In the genomic region with DNA sequence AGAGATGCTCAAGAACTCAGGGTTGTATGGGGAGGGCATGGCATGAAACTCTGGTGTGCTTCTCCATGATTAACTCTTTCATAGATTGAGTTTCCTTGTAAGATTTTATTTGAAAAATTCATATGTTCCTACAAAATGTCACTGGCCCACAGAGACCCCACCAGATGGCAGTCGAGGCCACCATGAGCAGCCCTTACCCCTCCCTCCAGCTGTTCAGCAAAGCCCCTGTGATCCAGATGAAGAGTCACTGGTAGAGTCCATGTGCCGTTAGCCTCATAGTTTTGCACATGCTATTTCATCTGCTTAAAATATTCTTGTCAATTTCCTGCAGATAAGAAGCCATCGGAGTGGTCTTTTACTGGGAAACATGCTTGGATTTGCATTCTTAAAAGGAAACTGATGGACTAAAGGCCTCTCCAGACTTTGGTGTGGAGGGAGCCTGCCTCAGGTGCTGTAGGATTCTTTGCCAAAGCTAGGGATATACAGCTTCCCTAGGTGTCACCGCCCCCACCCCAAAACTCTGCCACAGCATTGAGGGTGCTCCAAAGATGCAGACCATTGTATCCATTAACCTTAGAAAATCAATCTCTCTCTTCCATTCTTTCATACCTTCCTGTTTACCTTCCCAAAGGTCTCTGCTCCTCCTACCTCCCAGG, we compare ENCODE assay signal across 8 cellular contexts. TPM values are rescaled to one million over a fixed set of nuclear protein-coding genes. Genes with fewer than 3 reads are reported as not detected.
DNase-seq lines count a peak whose midpoint lies in the region; TF ChIP-seq lines count a peak whose summit lies in the region.

No MANE protein-coding gene starts in this region.

- no peaks in the 10 kb centered on the region for H3K9me3 Mint-ChIP-seq in endothelial cell (ENCODE audit: unreplicated experiment)

- H3K27ac Mint-ChIP-seq in endothelial cell (ENCODE audit: unreplicated experiment), result no peak overlapping the region

- H3K27me3 Mint-ChIP-seq in endothelial cell (ENCODE audit: unreplicated experiment), result no peaks in the 10 kb centered on the region

- peaks cover 8% of the 10 kb centered on the region for H3K4me1 Mint-ChIP-seq in endothelial cell (ENCODE audit: unreplicated experiment)

- H2AFZ ChIP-seq in mammary epithelial cell (ENCODE audit: low read depth, low read length), result no peak overlapping the region

- TF ChIP-seq POLR2A in breast epithelium (IDR thresholded peaks at IDR 0.05), result no peak

- no peaks in the 10 kb centered on the region for H3K36me3 Mint-ChIP-seq in endothelial cell (ENCODE audit: low read depth, unreplicated experiment)

- WGBS in mammary epithelial cell (ENCODE audit: low coverage, missing lambda C conversion rate), result 47% methylated on average over 4 of the region's 4 CpGs

- intact Hi-C loops in mammary epithelial cell (cut with micrococcal nuclease), result no loop called here
- intact Hi-C loops in breast epithelium (cut with DNase I; ENCODE audit: low total_unique reads), result no loop called here

- no TSS peak for BruUV-seq in mammary epithelial cell (replicated peaks; lab: Mats Ljungman, UMichigan)

- no peaks in the 10 kb centered on the region for H3K4me1 ChIP-seq in mammary epithelial cell (ENCODE audit: insufficient read depth, low read length)
- no peaks in the 10 kb centered on the region for H3K4me1 ChIP-seq in breast epithelium

- no peak overlapping the region for H3K9ac ChIP-seq in mammary epithelial cell (ENCODE audit: insufficient read depth, low read length)

- in situ Hi-C loops in mammary epithelial cell (cut with MboI; ENCODE audit: low sequenced_read_pairs in 2 of 2), result no loop called here

- CTCF ChIA-PET in mammary epithelial cell (lab: Charles Lee; ENCODE audit: low non-redundant PET), result no interaction called here

- H3K4me3 ChIP-seq in mammary epithelial cell (replicated peaks in 1 of 3; ENCODE audit: insufficient read depth in 1 of 3, low read depth in 2 of 3, low read length in 3 of 3) (no peak overlapping the region), breast epithelium (no peak overlapping the region)

- dilution Hi-C loops in mammary epithelial cell (cut with HindIII; ENCODE audit: low sequenced_read_pairs), result no loop called here

- H3K36me3 ChIP-seq in mammary epithelial cell (ENCODE audit: insufficient read depth, low read length), result no peaks in the 10 kb centered on the region
- no peaks in the 10 kb centered on the region for H3K36me3 ChIP-seq in breast epithelium

- H3K27ac ChIP-seq in mammary epithelial cell (ENCODE audit: insufficient read depth, low read depth, low read length) (no peak overlapping the region), breast epithelium (no peak overlapping the region)

- TF ChIP-seq CTCF in mammary epithelial cell (conservative IDR thresholded peaks at IDR 0.05 in 1 of 2, IDR thresholded peaks at IDR 0.05 in 1 of 2; ENCODE audit: extremely low read depth in 1 of 2, insufficient read depth in 1 of 2, low read depth in 1 of 2, low read length in 2 of 2) (peak; percentile 4 to 29), breast epithelium (IDR thresholded peaks at IDR 0.05) (no peak), endothelial cell (IDR thresholded peaks at IDR 0.05; ENCODE audit: unreplicated experiment) (peak; percentile 49)

- no peak overlapping the region for H3K4me3 Mint-ChIP-seq in endothelial cell (ENCODE audit: unreplicated experiment)

- H3K4me2 ChIP-seq in mammary epithelial cell (ENCODE audit: insufficient read depth, low read depth, low read length), result no peak overlapping the region

- no peaks in the 10 kb centered on the region for H3K79me2 ChIP-seq in mammary epithelial cell (ENCODE audit: insufficient read depth, low read length)

- no peaks in the 10 kb centered on the region for H4K20me1 ChIP-seq in mammary epithelial cell (ENCODE audit: insufficient read depth, low read length)

- H3K9me3 ChIP-seq in mammary epithelial cell (replicated peaks; ENCODE audit: insufficient read depth, low read length), result no peaks in the 10 kb centered on the region
- H3K9me3 ChIP-seq in breast epithelium, result no peaks in the 10 kb centered on the region

- DNase-seq in mammary epithelial cell, result no peak
- DNase-seq in breast epithelium (ENCODE audit: low spot score in 2 of 2), result no peak
- peak; percentile 3 for DNase-seq in NCI-H146 treated with DMSO at 0.1 percent for 48 hours (lab: John Stamatoyannopoulos, UW; ENCODE audit: unreplicated experiment)
- DNase-seq in endothelial cell (ENCODE audit: low spot score), result peak; percentile 60
- DNase-seq in stimulated activated CD8-positive, alpha-beta memory T cell treated with anti-CD3 and anti-CD28 coated beads, Interleukin-4, amount 100 ng/mL, for 48 hours, result peak; percentile 29
- no peak for DNase-seq in NCI-H1048 (lab: John Stamatoyannopoulos, UW)
- DNase-seq in cerebellar cortex (ENCODE audit: low spot score), result no peak
- no peak for DNase-seq in activated effector memory CD4-positive, alpha-beta T cell treated with Interleukin-2 at 50 U/mL for 16 hours

- peaks cover 9% of the 10 kb centered on the region for H3K27me3 ChIP-seq in mammary epithelial cell (ENCODE audit: insufficient read depth, low read length)
- H3K27me3 ChIP-seq in breast epithelium, result no peaks in the 10 kb centered on the region

RNA-seq across cellular contexts. Expression of gene ZNF385B, which starts 18.8 kb away (rescaled TPM):
- total RNA-seq in mammary epithelial cell, result 1 to 10 TPM in 1 of 2 donors, not detected in 1; 1.2 TPM
- polyA plus RNA-seq in mammary epithelial cell, result not detected
- polyA minus RNA-seq in mammary epithelial cell, result not detected
- total RNA-seq in breast epithelium, result 1 to 10 TPM; 3.4 to 8.8 (median 4.5) TPM
- total RNA-seq in endothelial cell (ENCODE audit: unreplicated experiment), result 0.49 TPM

Comparison
In these comparisons a context has a peak if more than half of its experiments do, and no peak if none do; other contexts are left out.
1. CTCF ChIP-seq: peak in mammary epithelial cell (2 of 2) and endothelial cell (single experiment); none in breast epithelium (0 of 3).
2. DNase-seq: peak in NCI-H146 treated with DMSO at 0.1 percent for 48 hours (single experiment), endothelial cell (single experiment) and stimulated activated CD8-positive, alpha-beta memory T cell treated with anti-CD3 and anti-CD28 coated beads, Interleukin-4, amount 100 ng/mL, for 48 hours (single experiment); none in mammary epithelial cell (single experiment), breast epithelium (0 of 2), NCI-H1048 (single experiment), cerebellar cortex (single experiment) and activated effector memory CD4-positive, alpha-beta T cell treated with Interleukin-2 at 50 U/mL for 16 hours (single experiment).